Comparison of ENCODE assay signal across 8 cellular contexts in genomic region chr12:56333679-56334489, GRCh38. TPM values are rescaled to one million over a fixed set of nuclear protein-coding genes. Genes with fewer than 3 reads are reported as not detected.
DNase-seq lines count a peak whose midpoint lies in the region; ATAC-seq, FAIRE-seq and TF ChIP-seq lines count a peak whose summit lies in the region.

PAN2 (minus strand) TSS chr12:56334000; CDS start chr12:56333094, 906 bp downstream.

- H3K9me1 ChIP-seq in keratinocyte (ENCODE audit: control insufficient read depth, extremely low read depth, insufficient read depth, low read length): no peaks in the 10 kb centered on the region

- peak within 1 kb of the TSS; percentile 95 for H2AFZ ChIP-seq in keratinocyte (ENCODE audit: control insufficient read depth, low read length)

- H3K27me3 ChIP-seq in keratinocyte (ENCODE audit: control insufficient read depth, extremely low read depth, insufficient read depth, low read length): no peaks in the 10 kb centered on the region

- peak within 1 kb of the TSS; percentile 50 to 90 (median 78) for H3K4me3 ChIP-seq in keratinocyte (ENCODE audit: control insufficient read depth in 2 of 3, extremely low read depth in 1 of 3, insufficient read depth in 2 of 3, low read depth in 1 of 3, low read length in 3 of 3)

- H3K9ac ChIP-seq in keratinocyte (ENCODE audit: control insufficient read depth, extremely low read depth, insufficient read depth, low read length): peak within 1 kb of the TSS; percentile 93

- peak; percentile 27 to 77 (median 76) for TF ChIP-seq CTCF in keratinocyte (optimal IDR thresholded peaks at IDR 0.05 in 1 of 3, IDR thresholded peaks at IDR 0.05 in 1 of 3, conservative IDR thresholded peaks at IDR 0.05 in 1 of 3; ENCODE audit: extremely low read depth in 1 of 3, insufficient read depth in 2 of 3, low read length in 3 of 3)

- no peaks in the 10 kb centered on the region for H3K36me3 ChIP-seq in keratinocyte (ENCODE audit: control insufficient read depth in 2 of 2, extremely low read depth in 1 of 2, insufficient read depth in 2 of 2, low read length in 2 of 2)

- DNase-seq in AML-193 (lab: John Stamatoyannopoulos, UW) (peak; percentile 92 to 93), NCI-H446 treated with DMSO at 0.1 percent for 48 hours (lab: John Stamatoyannopoulos, UW) (peak; percentile 94), cerebellar cortex (ENCODE audit: low spot score) (peak; percentile 98), keratinocyte (ENCODE audit: low read depth, low spot score) (peak; percentile 95)
- peak; percentile 81 to 84 for DNase-seq in stimulated activated CD4-positive, alpha-beta T cell treated with anti-CD3 and anti-CD28 coated beads, Interleukin-15, amount 100 ng/mL, for 1 hour (ENCODE audit: low read depth in 1 of 2, low spot score in 1 of 2)

- dilution Hi-C loops in keratinocyte (cut with MboI; ENCODE audit: extremely low pct_ligation_motif_present, low sequenced_read_pairs): no loop called here

- H4K20me1 ChIP-seq in keratinocyte (ENCODE audit: control insufficient read depth, extremely low read depth, insufficient read depth, low read length): no peaks in the 10 kb centered on the region

- H3K4me2 ChIP-seq in keratinocyte (ENCODE audit: control insufficient read depth, extremely low read depth, insufficient read depth, low read depth, low read length): peak within 1 kb of the TSS; percentile 87

- peaks cover 18% of the 10 kb centered on the region for H3K4me1 ChIP-seq in keratinocyte (ENCODE audit: control insufficient read depth, extremely low read depth, insufficient read depth, low read length)

- ATAC-seq in GM19043 (IDR thresholded peaks at IDR 0.05; ENCODE audit: low read depth, unreplicated experiment) (peak; percentile 96), HG03378 (IDR thresholded peaks at IDR 0.05; ENCODE audit: unreplicated experiment) (peak; percentile 86)
- ATAC-seq in activated CD4-positive, CD25-positive, alpha-beta regulatory T cell treated with anti-CD3 and anti-CD28 coated beads, Interleukin-2, amount 50 U/mL, for 24 hours: peak; percentile 90 to 91

- H3K27ac ChIP-seq in keratinocyte (ENCODE audit: control insufficient read depth, insufficient read depth, low read length): peak within 1 kb of the TSS; percentile 98

- peaks cover 2% of the 10 kb centered on the region for H3K79me2 ChIP-seq in keratinocyte (ENCODE audit: control insufficient read depth, insufficient read depth, low read length)

- peak; percentile 20 for FAIRE-seq in keratinocyte (lab: Jason Lieb, UNC)

- no peaks in the 10 kb centered on the region for H3K9me3 ChIP-seq in keratinocyte (ENCODE audit: control insufficient read depth, low read depth, low read length)

RNA-seq across cellular contexts. Expression of gene PAN2, which starts in this region (rescaled TPM):
- polyA plus RNA-seq in keratinocyte: 20.0 to 26.3 TPM (median 26.2 TPM) in 3 replicates
- 32.6 TPM for polyA plus RNA-seq in keratinocyte (2011; ENCODE audit: low read depth)
- 3.6 and 5.8 TPM in 2 replicates for polyA plus RNA-seq in keratinocyte (2011; cell fraction: cytosol; rRNA removed)
- 189 and 194 TPM in 2 replicates for polyA plus RNA-seq in keratinocyte (2011; cell fraction: nucleus; rRNA removed)
- 12.8 and 29.0 TPM in 2 replicates for polyA plus RNA-seq in keratinocyte (2012; ENCODE audit: low replicate concordance)
- polyA minus RNA-seq in keratinocyte: 11.1 to 22.3 TPM (median 17.3 TPM) in 3 replicates
- polyA minus RNA-seq in keratinocyte (2011; cell fraction: cytosol; rRNA and poly(A)+ RNA removed): 5.8 TPM
- polyA minus RNA-seq in keratinocyte (2011; cell fraction: nucleus; rRNA and poly(A)+ RNA removed): 14.6 and 42.4 TPM in 2 replicates

Comparison
In these comparisons a context has a peak if more than half of its experiments do, and no peak if none do; other contexts are left out.
1. Peak in every context shown above with its lines: DNase-seq, ATAC-seq, H3K4me3 ChIP-seq and H3K27ac ChIP-seq.